Comparison of ENCODE assay signal across 11 cellular contexts in the genomic region with DNA sequence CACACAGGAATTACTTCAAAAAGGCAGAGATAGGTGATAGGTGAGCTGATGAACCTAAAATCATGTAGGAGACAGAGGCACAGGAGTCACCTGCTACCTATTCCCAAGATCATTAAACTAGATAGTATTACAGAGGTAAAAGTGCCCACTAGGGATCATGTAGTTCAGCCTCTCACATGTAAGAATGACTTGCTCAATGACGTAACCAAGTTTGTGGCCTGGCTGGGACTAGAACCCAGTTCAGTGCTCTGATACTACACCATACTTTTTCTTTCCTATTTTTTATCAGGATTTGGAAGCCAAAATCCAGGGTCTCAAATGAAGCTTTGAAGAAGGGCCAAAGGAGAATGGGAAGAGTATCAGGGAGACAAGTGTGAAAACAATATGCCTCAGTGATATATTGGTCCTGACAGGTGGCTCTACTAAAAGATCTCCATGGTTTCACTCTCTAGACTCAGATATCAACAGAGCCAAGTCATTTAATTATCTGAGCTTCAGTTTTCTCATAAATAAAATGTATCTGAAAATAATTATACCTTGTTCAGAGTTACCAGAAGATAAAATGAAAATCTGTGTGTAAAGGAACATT.
DNase-seq lines count a peak whose midpoint lies in the region; ATAC-seq and TF ChIP-seq lines count a peak whose summit lies in the region.
"Had no signal": no experiment of that assay in that cellular context is flagged by ENCODE, and none has a peak within 500 bp of the region (broad histone marks: within the 10 kb centered on the region; RNA-seq: fewer than 3 reads in every experiment).

No MANE protein-coding gene starts in this region.

- H3K27ac ChIP-seq in RWPE2 (ENCODE audit: poor library complexity, severe bottlenecking): peak overlapping the region; percentile 91

- peaks cover 28% of the 10 kb centered on the region for H3K4me1 ChIP-seq in RWPE2 (ENCODE audit: insufficient read depth, poor library complexity, severe bottlenecking)

- H3K4me3 ChIP-seq in RWPE2 (ENCODE audit: severe bottlenecking) (no peak overlapping the region), fibroblast of mammary gland (ENCODE audit: control insufficient read depth, low read depth, low read length) (no peak overlapping the region)

- no peaks in the 10 kb centered on the region for H3K9me3 ChIP-seq in RWPE2 (ENCODE audit: severe bottlenecking)

- no peaks in the 10 kb centered on the region for H3K27me3 ChIP-seq in RWPE2 (ENCODE audit: insufficient read depth, poor library complexity, severe bottlenecking)

- peak; percentile 3 for DNase-seq in AG08395 (ENCODE audit: low spot score)
- no peak for DNase-seq in RWPE2 (ENCODE audit: low spot score)
- peak; percentile 72 for DNase-seq in fibroblast of mammary gland (ENCODE audit: low read depth)
- no peak for DNase-seq in omental fat pad (ENCODE audit: low spot score)
- DNase-seq in NCI-H1417 treated with DMSO at 0.1 percent for 48 hours (lab: John Stamatoyannopoulos, UW): no peak
- no peak for DNase-seq in stimulated activated naive CD4-positive, alpha-beta T cell (lab: John Stamatoyannopoulos, UW)
- no peak for DNase-seq in T1000 (lab: John Stamatoyannopoulos, UW)
- DNase-seq: activated naive CD4-positive, alpha-beta T cell treated with anti-CD3 and anti-CD28 coated beads for 36 hours; CD4-positive, CD25-positive, alpha-beta regulatory T cell; T-helper 2 cell had no signal

- no peak for TF ChIP-seq CTCF in RWPE2 (IDR thresholded peaks at IDR 0.05; ENCODE audit: poor library complexity, severe bottlenecking)
- no peak for TF ChIP-seq CTCF in fibroblast of mammary gland (conservative IDR thresholded peaks at IDR 0.05; ENCODE audit: control insufficient read depth, insufficient read depth, low read depth, low read length)
- TF ChIP-seq CTCF in omental fat pad (IDR thresholded peaks at IDR 0.05): no peak

- H3K36me3 ChIP-seq in RWPE2 (ENCODE audit: low read depth): peaks cover 16% of the 10 kb centered on the region

- ATAC-seq in RWPE2 (ENCODE audit: low read depth): no peak
- ATAC-seq in omental fat pad (ENCODE audit: low FRiP score): peak; percentile 36
- no peak for ATAC-seq in GM18519 (IDR thresholded peaks at IDR 0.05; ENCODE audit: low FRiP score, unreplicated experiment)

Comparison
In these comparisons a context has a peak if more than half of its experiments do, and no peak if none do; other contexts are left out.
1. DNase-seq: peak in AG08395 (single experiment) and fibroblast of mammary gland (single experiment); none in RWPE2 (single experiment), omental fat pad (single experiment), NCI-H1417 treated with DMSO at 0.1 percent for 48 hours (single experiment), stimulated activated naive CD4-positive, alpha-beta T cell (0 of 6) and T1000 (single experiment).